In genomic region chr1:8880068-8880676, GRCh38 we compare ENCODE assay signal across 8 cellular contexts. TPM values are rescaled to one million over a fixed set of nuclear protein-coding genes. Genes with fewer than 3 reads are reported as not detected.
DNase-seq lines count a peak whose midpoint lies in the region; ATAC-seq, FAIRE-seq and TF ChIP-seq lines count a peak whose summit lies in the region.

No MANE protein-coding gene starts in this region.

- peaks cover 5 to 25% (median 24%) of the 10 kb centered on the region in 3 donors for H3K27me3 Mint-ChIP-seq in immature natural killer cell (ENCODE audit: low read depth in 3 of 3)

- H3K9me3 Mint-ChIP-seq in immature natural killer cell = peaks cover 0 to 2% (median 0%) of the 10 kb centered on the region in 6 donors

- ATAC-seq in PC-3 (peak; percentile 49), GM18498 (IDR thresholded peaks at IDR 0.05; ENCODE audit: unreplicated experiment) (no peak)

- H3K27ac Mint-ChIP-seq in immature natural killer cell = peak overlapping the region; percentile 91 to 98 (median 97)

- intact Hi-C loops in PC-3 (cut with micrococcal nuclease) (loop anchor here (1.0 to 2.0 kb wide), 2 partner anchors 10 to 25 kb away; no protein-coding TSS in a partner anchor), spleen (cut with DNase I; ENCODE audit: low total_unique reads) (no loop called here)

- peaks cover 25% of the 10 kb centered on the region for H4K20me1 ChIP-seq in PC-3 (ENCODE audit: low read length)

- H3K27me3 ChIP-seq in PC-3 (ENCODE audit: low read length) (no peaks in the 10 kb centered on the region), spleen (replicated peaks in 1 of 7) (no peaks in the 10 kb centered on the region)

- peaks cover 21% of the 10 kb centered on the region for H3F3A ChIP-seq in PC-3 (ENCODE audit: low read length, unreplicated experiment)

- H3K4me3 ChIP-seq in PC-3 (ENCODE audit: low read length) (peak overlapping the region; percentile 95), spleen (no peak overlapping the region)

- peaks cover 26% of the 10 kb centered on the region for H3K4me1 ChIP-seq in PC-3 (ENCODE audit: insufficient read depth, low read length)
- peaks cover 22 to 42% (median 37%) of the 10 kb centered on the region in 6 donors for H3K4me1 ChIP-seq in spleen

- H3K36me3 ChIP-seq in PC-3 (ENCODE audit: low read depth, low read length) (peaks cover 25% of the 10 kb centered on the region), spleen (peaks cover 0 to 9% (median 3%) of the 10 kb centered on the region in 6 donors)

- peaks cover 0 to 2% (median 0%) of the 10 kb centered on the region in 3 donors for H3K36me3 Mint-ChIP-seq in immature natural killer cell

- no peaks in the 10 kb centered on the region for H3K9me2 ChIP-seq in PC-3 (replicated peaks; ENCODE audit: low read length)

- TF ChIP-seq CTCF in GM10266 (IDR thresholded peaks at IDR 0.05; ENCODE audit: control insufficient read depth, insufficient read depth, low read depth, missing control alignments) = no peak
- peak; percentile 8; the same call in 1 of the 2 replicates for TF ChIP-seq CTCF in PC-3 (conservative IDR thresholded peaks at IDR 0.05; ENCODE audit: low read depth, low read length)
- no peak for TF ChIP-seq CTCF in spleen (IDR thresholded peaks at IDR 0.05 in 8 of 11, conservative IDR thresholded peaks at IDR 0.05 in 3 of 11)

- H2AFZ ChIP-seq in PC-3 (ENCODE audit: low read length) = peak overlapping the region; percentile 37

- no peak for TF ChIP-seq POLR2A in spleen (IDR thresholded peaks at IDR 0.05)

- H3K4me1 Mint-ChIP-seq in immature natural killer cell = peaks cover 29 to 40% of the 10 kb centered on the region in 2 donors

- peak overlapping the region; percentile 90 for H3K4me2 ChIP-seq in PC-3 (ENCODE audit: low read length)

- H3K9ac ChIP-seq in PC-3 (ENCODE audit: low read length) = peak overlapping the region; percentile 100

- H3K4me3 Mint-ChIP-seq in immature natural killer cell = peak overlapping the region; percentile 22 to 92 (median 86)

- BruUV-seq in PC-3 (replicated peaks; lab: Mats Ljungman, UMichigan) = no TSS peak

- H3K9me3 ChIP-seq in PC-3 (ENCODE audit: low read length) (no peaks in the 10 kb centered on the region), spleen (no peaks in the 10 kb centered on the region)

- POLR2A ChIA-PET in PC-3 (lab: Charles Lee; ENCODE audit: unreplicated experiment) = interaction anchor here (1.1 kb wide), 1 partner anchor 13 kb away, joined by 4 read pairs; no protein-coding TSS in a partner anchor

- peaks cover 37% of the 10 kb centered on the region for H3K79me2 ChIP-seq in PC-3 (ENCODE audit: low read length)

- DNase-seq in GM10266 (ENCODE audit: extremely low spot score) (peak; percentile 63), PC-3 (peak; percentile 93), astrocyte of the hippocampus (ENCODE audit: low read depth, low spot score) (peak; percentile 88), immature natural killer cell (no peak), spleen (no peak), NCI-H187 treated with DMSO at 0.1 percent for 48 hours (lab: John Stamatoyannopoulos, UW) (no peak)

- 34 to 56% (median 42%) methylated on average over 8 of the region's 8 CpGs for WGBS in spleen, 5 donors

- peak overlapping the region; percentile 97 for H3K27ac ChIP-seq in PC-3 (ENCODE audit: low read length)
- H3K27ac ChIP-seq in spleen = peak overlapping the region; percentile 98 to 100 (median 99)

- peak; percentile 99 for FAIRE-seq in A204.1 (lab: Jason Lieb, UNC)

- CTCF ChIA-PET in PC-3 (lab: Charles Lee) = interaction anchor here (0.6 to 0.7 kb wide), 5 partner anchors 8 to 107 kb away, joined by 3 to 4 read pairs (median 3); no protein-coding TSS in a partner anchor

RNA-seq across cellular contexts. Expression of gene ENO1, which starts 1.7 kb away (rescaled TPM):
- total RNA-seq in PC-3 (2014; rRNA removed) (3,669 and 3,712 TPM in 2 replicates), spleen (100 to 1,000 TPM; 289 to 751 (median 408) TPM)
- polyA plus RNA-seq in immature natural killer cell (100 to 1,000 TPM; 856 to 982 (median 955) TPM), spleen (100 to 1,000 TPM; 249 to 376 (median 357) TPM)

Comparison
In these comparisons a context has a peak if more than half of its experiments do, and no peak if none do; other contexts are left out.
1. DNase-seq: peak in GM10266 (single experiment), PC-3 (single experiment) and astrocyte of the hippocampus (single experiment); none in immature natural killer cell (0 of 3), spleen (single experiment) and NCI-H187 treated with DMSO at 0.1 percent for 48 hours (single experiment).